Comparison of ENCODE assay signal across 1 cellular context in genomic region chr15:84898761-84899160, GRCh38.
TF ChIP-seq lines count a peak whose summit lies in the region.

No MANE protein-coding gene starts in this region.

TF ChIP-seq in H1, 55 proteins besides CTCF, POLR2A, EP300 and RAD21:
- TF ChIP-seq GABPA (IDR thresholded peaks at IDR 0.05; ENCODE audit: borderline replicate concordance, insufficient read depth, low read length): no peak
- no peak for TF ChIP-seq CTBP2 (IDR thresholded peaks at IDR 0.05; ENCODE audit: borderline replicate concordance, insufficient read depth, insufficient read length, low read length)
- TF ChIP-seq KDM4A (IDR thresholded peaks at IDR 0.05; ENCODE audit: low read depth, low read length, severe bottlenecking): no peak
- no peak for TF ChIP-seq BCL11A (IDR thresholded peaks at IDR 0.05; ENCODE audit: low read depth in 2 of 2, low read length in 2 of 2)
